ENCODE assay signal across 8 cellular contexts in the genomic region with DNA sequence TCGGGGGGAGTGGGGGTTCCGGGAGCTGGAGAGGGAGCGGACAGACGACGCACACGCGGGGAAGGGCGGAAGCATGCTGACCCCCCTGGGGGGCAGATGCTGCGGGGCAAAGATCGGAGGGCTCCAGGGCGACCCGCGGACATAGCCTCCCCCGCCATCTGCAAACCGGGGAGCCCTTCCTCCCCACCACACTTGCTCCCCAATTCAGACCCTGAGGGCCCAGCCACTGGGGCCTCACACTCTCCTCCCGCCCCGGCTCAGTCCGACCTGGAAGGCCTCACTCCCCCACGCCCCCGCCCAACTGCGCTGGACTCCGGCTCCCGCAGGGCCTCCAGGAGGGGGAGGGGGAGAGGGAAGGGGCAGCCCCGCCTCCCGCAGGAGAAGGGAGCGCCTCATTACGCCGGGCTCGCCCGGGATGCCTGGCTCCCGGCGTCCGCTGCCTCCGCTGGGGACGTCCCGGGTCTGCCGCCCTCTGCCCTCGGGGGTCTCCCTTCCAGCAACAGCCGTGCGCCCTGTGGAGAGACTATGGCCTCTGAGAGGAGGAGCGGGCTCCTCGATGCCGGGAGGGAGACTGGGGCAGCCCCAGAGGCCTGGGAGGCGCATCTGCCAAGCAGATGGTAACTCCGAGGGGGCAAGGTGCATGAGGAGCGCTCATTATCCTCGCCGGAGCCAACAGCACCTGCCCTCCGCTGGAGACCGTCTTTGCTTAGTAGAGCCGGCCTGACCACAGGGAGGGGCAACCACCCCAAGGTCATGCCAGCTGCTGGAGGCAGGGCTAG. TPM values are rescaled to one million over a fixed set of nuclear protein-coding genes. Genes with fewer than 3 reads are reported as not detected.
A peak's percentile ranks its signal among the peaks of the same experiment; 100 is the strongest.
DNase-seq lines count a peak whose midpoint lies in the region; ATAC-seq and TF ChIP-seq lines count a peak whose summit lies in the region.

No MANE protein-coding gene starts in this region.

- peaks cover 21% of the 10 kb centered on the region for H3K27me3 ChIP-seq in CD8-positive, alpha-beta T cell (ENCODE audit: insufficient read depth, low read length)

- DNase-seq in CD8-positive, alpha-beta T cell = peak in 1 of 7 experiments; percentile 11
- DNase-seq in M059J (ENCODE audit: low read depth) (peak; percentile 58), foreskin fibroblast (peak; percentile 73 to 89), nephron progenitor cell (peak; percentile 90), activated gamma-delta T cell (lab: John Stamatoyannopoulos, UW) (no peak), H4 (ENCODE audit: low spot score) (no peak)
- DNase-seq in activated CD4-positive, alpha-beta memory T cell treated with anti-CD3 and anti-CD28 coated beads, Interleukin-2, amount 10 ng/mL, durations not matched to agents 7 days and 5 days = no peak

- H3K4me3 Mint-ChIP-seq in CD8-positive, alpha-beta T cell = peak overlapping the region; percentile 79
- H3K4me3 Mint-ChIP-seq in activated CD4-positive, alpha-beta memory T cell treated with anti-CD3 and anti-CD28 coated beads, Interleukin-2, amount 10 ng/mL, durations not matched to agents 7 days and 5 days = peak overlapping the region; percentile 32
- H3K4me3 Mint-ChIP-seq in nephron progenitor cell = peak overlapping the region; percentile 75

- no peaks in the 10 kb centered on the region for H3K9me3 ChIP-seq in CD8-positive, alpha-beta T cell (ENCODE audit: low read length)

- CTCF ChIA-PET in CD8-positive, alpha-beta T cell (lab: Charles Lee) = interaction anchor here (1.3 kb wide), 1 partner anchor 21 kb away, joined by 4 read pairs; a partner anchor contains a TSS
- CTCF ChIA-PET in activated CD4-positive, alpha-beta memory T cell treated with anti-CD3 and anti-CD28 coated beads, Interleukin-2, amount 10 ng/mL, durations not matched to agents 7 days and 5 days (lab: Charles Lee) = no interaction called here

- peaks cover 3% of the 10 kb centered on the region for H3K36me3 Mint-ChIP-seq in CD8-positive, alpha-beta T cell
- no peaks in the 10 kb centered on the region for H3K36me3 Mint-ChIP-seq in activated CD4-positive, alpha-beta memory T cell treated with anti-CD3 and anti-CD28 coated beads, Interleukin-2, amount 10 ng/mL, durations not matched to agents 7 days and 5 days (ENCODE audit: low read depth)
- peaks cover 7% of the 10 kb centered on the region for H3K36me3 Mint-ChIP-seq in nephron progenitor cell (ENCODE audit: low read depth)

- peaks cover 17% of the 10 kb centered on the region for H3K4me1 Mint-ChIP-seq in CD8-positive, alpha-beta T cell (ENCODE audit: low read depth)
- peaks cover 11% of the 10 kb centered on the region for H3K4me1 Mint-ChIP-seq in activated CD4-positive, alpha-beta memory T cell treated with anti-CD3 and anti-CD28 coated beads, Interleukin-2, amount 10 ng/mL, durations not matched to agents 7 days and 5 days
- H3K4me1 Mint-ChIP-seq in nephron progenitor cell = peaks cover 27% of the 10 kb centered on the region

- H3K27ac Mint-ChIP-seq in CD8-positive, alpha-beta T cell = no peak overlapping the region
- H3K27ac Mint-ChIP-seq in activated CD4-positive, alpha-beta memory T cell treated with anti-CD3 and anti-CD28 coated beads, Interleukin-2, amount 10 ng/mL, durations not matched to agents 7 days and 5 days = no peak overlapping the region
- H3K27ac Mint-ChIP-seq in nephron progenitor cell = no peak overlapping the region

- H3K27me3 Mint-ChIP-seq in CD8-positive, alpha-beta T cell (ENCODE audit: low read depth) = peaks cover 26% of the 10 kb centered on the region
- peaks cover 65% of the 10 kb centered on the region for H3K27me3 Mint-ChIP-seq in activated CD4-positive, alpha-beta memory T cell treated with anti-CD3 and anti-CD28 coated beads, Interleukin-2, amount 10 ng/mL, durations not matched to agents 7 days and 5 days
- H3K27me3 Mint-ChIP-seq in nephron progenitor cell (ENCODE audit: low read depth, poor library complexity) = peaks cover 88% of the 10 kb centered on the region

- H3K9me3 Mint-ChIP-seq in CD8-positive, alpha-beta T cell = no peaks in the 10 kb centered on the region
- H3K9me3 Mint-ChIP-seq in activated CD4-positive, alpha-beta memory T cell treated with anti-CD3 and anti-CD28 coated beads, Interleukin-2, amount 10 ng/mL, durations not matched to agents 7 days and 5 days = no peaks in the 10 kb centered on the region
- no peaks in the 10 kb centered on the region for H3K9me3 Mint-ChIP-seq in nephron progenitor cell

- intact Hi-C loops in CD8-positive, alpha-beta T cell (cut with DNase I, micrococcal nuclease) = loop anchor here in 1 of 2 experiments (1.0 kb wide), 1 partner anchor 22 kb away; a partner anchor contains a TSS

- no peak for TF ChIP-seq CTCF in CD8-positive, alpha-beta T cell (IDR thresholded peaks at IDR 0.05)
- TF ChIP-seq CTCF in foreskin fibroblast (IDR thresholded peaks at IDR 0.05; ENCODE audit: low read depth, low read length) (no peak), nephron progenitor cell (IDR thresholded peaks at IDR 0.05) (no peak)

- H3K27ac ChIP-seq in CD8-positive, alpha-beta T cell (ENCODE audit: low read depth, low read length) = peak overlapping the region; percentile 23

- H3K4me3 ChIP-seq in CD8-positive, alpha-beta T cell (ENCODE audit: low read depth, low read length) = peak overlapping the region; percentile 65
- peak overlapping the region; percentile 65 to 75 for H3K4me3 ChIP-seq in foreskin fibroblast (ENCODE audit: low read depth in 1 of 2, low read length in 2 of 2)

- peaks cover 25% of the 10 kb centered on the region for H3K4me1 ChIP-seq in CD8-positive, alpha-beta T cell (ENCODE audit: insufficient read depth, low read length)

- POLR2A ChIA-PET in CD8-positive, alpha-beta T cell (lab: Charles Lee) = interaction anchor here (1.3 kb wide), 1 partner anchor 21 kb away, joined by 3 read pairs; a partner anchor contains a TSS
- POLR2A ChIA-PET in activated CD4-positive, alpha-beta memory T cell treated with anti-CD3 and anti-CD28 coated beads, Interleukin-2, amount 10 ng/mL, durations not matched to agents 7 days and 5 days (lab: Charles Lee) = interaction anchor here (1.0 kb wide), 1 partner anchor 21 kb away, joined by 4 read pairs; a partner anchor contains a TSS

- no peaks in the 10 kb centered on the region for H3K36me3 ChIP-seq in CD8-positive, alpha-beta T cell (ENCODE audit: insufficient read depth, low read length)

- peak; percentile 12 for ATAC-seq in CD8-positive, alpha-beta T cell
- ATAC-seq in HG03342 (IDR thresholded peaks at IDR 0.05; ENCODE audit: unreplicated experiment) = no peak

RNA-seq across cellular contexts. Expression of a gene that starts 0.6 kb away (rescaled TPM):
- 1 to 10 TPM; 6.6 to 8.4 TPM for total RNA-seq in CD8-positive, alpha-beta T cell
- total RNA-seq in M059J (2014; rRNA removed; shearing (Covaris generic)) = 5.2 and 7.2 TPM in 2 replicates
- under 1 TPM; 0.63 to 0.88 TPM for total RNA-seq in activated CD4-positive, alpha-beta memory T cell treated with anti-CD3 and anti-CD28 coated beads, Interleukin-2, amount 10 ng/mL, durations not matched to agents 7 days and 5 days
- 3.6 and 4.0 TPM in 2 replicates for total RNA-seq in H4 (2014; rRNA removed; shearing (Covaris generic))

RNA-seq across cellular contexts. Expression of a gene that starts 21.3 kb away (rescaled TPM):
- 10 to 100 TPM; 19.7 to 22.5 TPM for total RNA-seq in CD8-positive, alpha-beta T cell
- 38.3 and 48.8 TPM in 2 replicates for total RNA-seq in M059J (2014; rRNA removed; shearing (Covaris generic))
- total RNA-seq in activated CD4-positive, alpha-beta memory T cell treated with anti-CD3 and anti-CD28 coated beads, Interleukin-2, amount 10 ng/mL, durations not matched to agents 7 days and 5 days = 10 to 100 TPM; 21.0 to 21.8 TPM
- 30.2 and 38.0 TPM in 2 replicates for total RNA-seq in H4 (2014; rRNA removed; shearing (Covaris generic))

Comparison
In these comparisons a context has a peak if more than half of its experiments do, and no peak if none do; other contexts are left out.
1. DNase-seq: peak in M059J (single experiment), foreskin fibroblast (2 of 2) and nephron progenitor cell (single experiment); none in activated CD4-positive, alpha-beta memory T cell treated with anti-CD3 and anti-CD28 coated beads, Interleukin-2, amount 10 ng/mL, durations not matched to agents 7 days and 5 days (single experiment), activated gamma-delta T cell (single experiment) and H4 (single experiment).
2. Peak in every context shown above with its lines, with median percentiles within 50 percentile points of each other: H3K4me3 Mint-ChIP-seq.